9 cellular contexts compared by ENCODE assay signal in the genomic region with DNA sequence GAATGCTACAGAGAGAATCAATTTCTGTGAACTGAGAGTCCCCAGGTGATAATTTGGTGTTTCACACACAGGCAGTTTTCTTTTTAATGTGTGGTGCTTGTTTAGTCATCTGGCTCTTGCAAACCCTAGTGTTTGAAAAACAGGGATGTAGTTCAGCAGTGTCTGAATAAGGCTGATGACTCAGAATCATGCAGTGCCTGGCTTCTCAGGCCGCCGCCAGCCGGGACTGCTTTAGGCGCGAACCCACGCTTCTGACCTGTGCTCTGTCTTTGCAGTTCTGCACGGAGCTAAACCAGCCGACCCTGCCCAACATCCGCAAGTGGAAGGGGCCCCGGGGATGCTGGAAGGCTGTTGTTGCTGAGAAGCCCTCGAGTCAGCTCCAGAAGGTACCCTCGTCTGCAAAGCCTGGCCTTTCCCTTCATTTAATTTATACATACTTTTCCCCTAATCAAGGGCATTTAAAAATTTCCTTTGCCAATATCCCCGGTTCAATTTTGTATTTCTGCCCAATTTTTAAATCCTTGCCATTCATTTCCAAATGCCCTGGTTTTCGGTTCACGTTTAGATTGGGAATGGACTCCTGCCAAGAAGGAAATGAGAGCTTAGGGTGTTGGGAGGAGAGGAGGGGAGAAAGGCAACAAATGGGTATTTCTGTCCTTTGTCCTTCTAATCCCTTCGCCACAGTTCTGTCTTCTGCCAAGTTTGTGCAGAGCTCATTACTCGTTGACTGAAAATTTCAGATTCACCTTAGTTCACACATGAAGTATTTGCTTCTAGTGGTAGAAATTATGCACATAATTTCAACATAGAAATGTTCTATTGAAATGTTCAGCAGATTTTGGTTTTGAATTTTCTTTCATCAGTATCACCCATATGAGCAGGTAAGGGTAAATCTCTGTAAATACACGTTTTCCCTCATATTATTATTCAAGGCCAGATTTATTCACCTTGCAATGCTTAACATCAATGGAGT.
DNase-seq lines count a peak whose midpoint lies in the region; ATAC-seq, FAIRE-seq and TF ChIP-seq lines count a peak whose summit lies in the region.
"Had no signal": no experiment of that assay in that cellular context is flagged by ENCODE, and none has a peak within 500 bp of the region (broad histone marks: within the 10 kb centered on the region; RNA-seq: fewer than 3 reads in every experiment).

No MANE protein-coding gene starts in this region.

- H2AFZ ChIP-seq in keratinocyte (ENCODE audit: control insufficient read depth, low read length): peak overlapping the region; percentile 66

- H3K27me3 ChIP-seq in keratinocyte (ENCODE audit: control insufficient read depth, extremely low read depth, insufficient read depth, low read length) (peaks cover 4% of the 10 kb centered on the region), stomach (no peaks in the 10 kb centered on the region)
- H3K27me3 ChIP-seq in effector memory CD4-positive, alpha-beta T cell (replicated peaks; ENCODE audit: control insufficient read depth, insufficient read depth, low read length, poor library complexity, severe bottlenecking): no peaks in the 10 kb centered on the region

- H3K36me3 ChIP-seq in keratinocyte (ENCODE audit: control insufficient read depth in 2 of 2, extremely low read depth in 1 of 2, insufficient read depth in 2 of 2, low read length in 2 of 2): no peaks in the 10 kb centered on the region
- no peaks in the 10 kb centered on the region for H3K36me3 ChIP-seq in stomach
- H3K36me3 ChIP-seq in effector memory CD4-positive, alpha-beta T cell (ENCODE audit: control insufficient read depth, insufficient read depth, low read length): no peaks in the 10 kb centered on the region

- H4K20me1 ChIP-seq in keratinocyte (ENCODE audit: control insufficient read depth, extremely low read depth, insufficient read depth, low read length): no peaks in the 10 kb centered on the region

- no peak for TF ChIP-seq POLR2A in stomach (IDR thresholded peaks at IDR 0.05)

- H3K9me3 ChIP-seq in keratinocyte (ENCODE audit: control insufficient read depth, low read depth, low read length) (no peaks in the 10 kb centered on the region), stomach (no peaks in the 10 kb centered on the region)
- H3K9me3 ChIP-seq in effector memory CD4-positive, alpha-beta T cell (ENCODE audit: control insufficient read depth, low read length): no peaks in the 10 kb centered on the region

- FAIRE-seq in keratinocyte (lab: Jason Lieb, UNC): peak; percentile 73

- no peak overlapping the region for H3K27ac ChIP-seq in keratinocyte (ENCODE audit: control insufficient read depth, insufficient read depth, low read length)
- H3K27ac ChIP-seq in stomach: peak overlapping the region; percentile 15 to 80 (median 77)
- no peak overlapping the region for H3K27ac ChIP-seq in effector memory CD4-positive, alpha-beta T cell (ENCODE audit: insufficient read depth, low read length, poor library complexity, severe bottlenecking)
- H3K27ac ChIP-seq: KMS-11 had no signal

- peaks cover 5% of the 10 kb centered on the region for H3K4me1 ChIP-seq in keratinocyte (ENCODE audit: control insufficient read depth, extremely low read depth, insufficient read depth, low read length)
- peaks cover 25 to 93% (median 41%) of the 10 kb centered on the region in 4 donors for H3K4me1 ChIP-seq in stomach
- peaks cover 40% of the 10 kb centered on the region for H3K4me1 ChIP-seq in effector memory CD4-positive, alpha-beta T cell (ENCODE audit: control insufficient read depth, insufficient read depth, low read length, poor library complexity, severe bottlenecking)

- intact Hi-C loops in stomach (cut with DNase I; ENCODE audit: low total_unique reads): no loop called here

- dilution Hi-C loops in keratinocyte (cut with MboI; ENCODE audit: extremely low pct_ligation_motif_present, low sequenced_read_pairs): no loop called here

- ATAC-seq in GM18909 (IDR thresholded peaks at IDR 0.05; ENCODE audit: poor library complexity, unreplicated experiment): no peak

- H3K4me2 ChIP-seq in keratinocyte (ENCODE audit: control insufficient read depth, extremely low read depth, insufficient read depth, low read depth, low read length): peak overlapping the region; percentile 72
- H3K4me2 ChIP-seq: KMS-11 had no signal

- DNase-seq in DMS53 (lab: John Stamatoyannopoulos, UW) (peak; percentile 87), HCEC 1CT (peak; percentile 93), NCI-H226 (peak; percentile 94), cerebellar cortex (ENCODE audit: low spot score) (peak; percentile 69), keratinocyte (ENCODE audit: low read depth, low spot score) (no peak), stomach (peak; percentile 69)
- no peak for DNase-seq in effector memory CD4-positive, alpha-beta T cell

- peak overlapping the region; percentile 40 for H3K9ac ChIP-seq in keratinocyte (ENCODE audit: control insufficient read depth, extremely low read depth, insufficient read depth, low read length)
- H3K9ac ChIP-seq: KMS-11 had no signal

- no peaks in the 10 kb centered on the region for H3K79me2 ChIP-seq in keratinocyte (ENCODE audit: control insufficient read depth, insufficient read depth, low read length)

- TF ChIP-seq EP300 in stomach (IDR thresholded peaks at IDR 0.05): no peak

- H3K9me1 ChIP-seq in keratinocyte (ENCODE audit: control insufficient read depth, extremely low read depth, insufficient read depth, low read length): no peaks in the 10 kb centered on the region

- 10 to 15% (median 13%) methylated on average over 17 to 18 of the region's 18 CpGs for WGBS in stomach, 5 donors

- H3K4me3 ChIP-seq in keratinocyte (ENCODE audit: control insufficient read depth in 2 of 3, extremely low read depth in 1 of 3, insufficient read depth in 2 of 3, low read depth in 1 of 3, low read length in 3 of 3) (no peak overlapping the region), stomach (peak overlapping the region in 2 of 4 donors; percentile 18 to 25)
- H3K4me3 ChIP-seq in effector memory CD4-positive, alpha-beta T cell (ENCODE audit: insufficient read depth, low read depth, low read length, poor library complexity, severe bottlenecking): no peak overlapping the region

- TF ChIP-seq CTCF in keratinocyte (optimal IDR thresholded peaks at IDR 0.05 in 1 of 3, IDR thresholded peaks at IDR 0.05 in 1 of 3, conservative IDR thresholded peaks at IDR 0.05 in 1 of 3; ENCODE audit: extremely low read depth in 1 of 3, insufficient read depth in 2 of 3, low read length in 3 of 3): no peak
- no peak for TF ChIP-seq CTCF in stomach (IDR thresholded peaks at IDR 0.05)

Comparison
In these comparisons a context has a peak if more than half of its experiments do, and no peak if none do; other contexts are left out.
1. DNase-seq: peak in DMS53 (single experiment), HCEC 1CT (single experiment), NCI-H226 (single experiment), cerebellar cortex (single experiment) and stomach (single experiment); none in keratinocyte (single experiment) and effector memory CD4-positive, alpha-beta T cell (0 of 3).
2. H3K27ac ChIP-seq: peak in stomach (5 of 5); none in keratinocyte (single experiment) and effector memory CD4-positive, alpha-beta T cell (single experiment).